In the genomic region with DNA sequence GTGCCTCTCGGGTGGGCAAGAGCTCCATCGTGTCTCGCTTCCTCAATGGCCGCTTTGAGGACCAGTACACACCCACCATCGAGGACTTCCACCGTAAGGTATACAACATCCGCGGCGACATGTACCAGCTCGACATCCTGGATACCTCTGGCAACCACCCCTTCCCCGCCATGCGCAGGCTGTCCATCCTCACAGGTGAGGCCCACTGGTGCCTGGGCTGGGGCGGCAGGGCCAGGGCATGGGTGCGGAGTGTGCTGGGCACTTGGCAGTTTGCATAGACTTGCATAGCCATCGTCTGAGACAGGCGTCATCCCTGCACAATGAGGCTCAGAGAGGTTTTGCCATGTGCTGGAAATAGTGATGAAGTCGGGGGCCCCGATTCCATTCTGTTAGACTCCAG, we compare ENCODE assay signal across 8 cellular contexts. TPM values are rescaled to one million over a fixed set of nuclear protein-coding genes. Genes with fewer than 3 reads are reported as not detected.
"Had no signal": no experiment of that assay in that cellular context is flagged by ENCODE, and none has a peak within 500 bp of the region (broad histone marks: within the 10 kb centered on the region; RNA-seq: fewer than 3 reads in every experiment).

No MANE protein-coding gene starts in this region.

- H3K9me3 ChIP-seq: HAP-1 had no signal

- H2AFZ ChIP-seq: GM23338 had no signal

- H3K4me2 ChIP-seq: GM23338 had no signal

- DNase-seq: H7, HFFc6, IMR-90, KG1 had no signal

- H3K36me3 ChIP-seq: HAP-1 had no signal

- H3K4me1 ChIP-seq: HAP-1 had no signal

- H3K4me3 ChIP-seq: GM23338, HAP-1, K562 had no signal

RNA-seq across cellular contexts. Expression of a gene that starts 6.3 kb away (rescaled TPM):
- total RNA-seq: HFFc6, HT-29 had no signal
- polyA plus RNA-seq: K562 had no signal
